Comparison of ENCODE assay signal across 9 cellular contexts in genomic region chr6:87151786-87152527, GRCh38. TPM values are rescaled to one million over a fixed set of nuclear protein-coding genes. Genes with fewer than 3 reads are reported as not detected.
DNase-seq lines count a peak whose midpoint lies in the region; ATAC-seq, FAIRE-seq and TF ChIP-seq lines count a peak whose summit lies in the region.
"Had no signal": no experiment of that assay in that cellular context is flagged by ENCODE, and none has a peak within 500 bp of the region (broad histone marks: within the 10 kb centered on the region; RNA-seq: fewer than 3 reads in every experiment).

No MANE protein-coding gene starts in this region.

- no peak for TF ChIP-seq POLR2A in endothelial cell of umbilical vein (IDR thresholded peaks at IDR 0.05; ENCODE audit: low read depth, low read length)

- no TSS peak for BruUV-seq in endothelial cell of umbilical vein (replicated peaks; lab: Mats Ljungman, UMichigan)

- peak; percentile 36 for ATAC-seq in HG03045 (IDR thresholded peaks at IDR 0.05; ENCODE audit: unreplicated experiment)

- POLR2A ChIA-PET in endothelial cell of umbilical vein (lab: Charles Lee), result no interaction called here

- peak in 1 of 2 donors; percentile 6 for TF ChIP-seq CTCF in endothelial cell of umbilical vein (IDR thresholded peaks at IDR 0.05; ENCODE audit: extremely low read depth in 1 of 2, insufficient read depth in 1 of 2, low read depth in 1 of 2, low read length in 2 of 2)

- peaks cover 20% of the 10 kb centered on the region for H3K79me2 ChIP-seq in endothelial cell of umbilical vein (ENCODE audit: control insufficient read depth, insufficient read depth, low read length)

- peak overlapping the region; percentile 89 for H2AFZ ChIP-seq in endothelial cell of umbilical vein (ENCODE audit: low read depth, low read length)

- peak overlapping the region; percentile 32 for H3K9ac ChIP-seq in endothelial cell of umbilical vein (replicated peaks; ENCODE audit: extremely low read depth, insufficient read depth, low read length)

- H3K36me3 ChIP-seq in endothelial cell of umbilical vein (ENCODE audit: control insufficient read depth in 2 of 2, extremely low read depth in 1 of 2, insufficient read depth in 2 of 2, low read length in 2 of 2), result no peaks in the 10 kb centered on the region

- intact Hi-C loops in endothelial cell of umbilical vein (cut with micrococcal nuclease), result loop anchor here (10.0 kb wide), 2 partner anchors 433 to 1933 kb away; partner anchors contain the start of genes PNRC1 and RARS2

- H3K4me1 ChIP-seq in endothelial cell of umbilical vein (ENCODE audit: control insufficient read depth, extremely low read depth, insufficient read depth, low read length) (peaks cover 33% of the 10 kb centered on the region), mononuclear cell (ENCODE audit: insufficient read depth, low read length) (peaks cover 31% of the 10 kb centered on the region)

- H3K27me3 ChIP-seq in endothelial cell of umbilical vein (ENCODE audit: control insufficient read depth in 2 of 2, insufficient read depth in 2 of 2, low read length in 2 of 2), result no peaks in the 10 kb centered on the region
- no peaks in the 10 kb centered on the region for H3K27me3 ChIP-seq in mononuclear cell (ENCODE audit: insufficient read depth, low read length)

- no peak for FAIRE-seq in endothelial cell of umbilical vein (lab: Jason Lieb, UNC)
- FAIRE-seq: A204.1 had no signal

- H3K27ac ChIP-seq in endothelial cell of umbilical vein (ENCODE audit: insufficient read depth, low read depth, low read length), result no peak overlapping the region

- CTCF ChIA-PET in endothelial cell of umbilical vein (lab: Charles Lee), result interaction anchor here (0.7 kb wide), 1 partner anchor 73 kb away, joined by 4 read pairs; no protein-coding TSS in a partner anchor

- H4K20me1 ChIP-seq in endothelial cell of umbilical vein (replicated peaks; ENCODE audit: control insufficient read depth, extremely low read depth, insufficient read depth, low read length), result no peaks in the 10 kb centered on the region

- dilution Hi-C loops in endothelial cell of umbilical vein (cut with MboI; ENCODE audit: extremely low pct_ligation_motif_present, low sequenced_read_pairs), result no loop called here

- H3K4me3 ChIP-seq in endothelial cell of umbilical vein (replicated peaks in 1 of 3; ENCODE audit: insufficient read depth in 1 of 3, low read depth in 1 of 3, low read length in 3 of 3) (peak overlapping the region; percentile 5 to 41 (median 24)), mononuclear cell (ENCODE audit: low read length) (peak overlapping the region; percentile 44)

- DNase-seq in NCI-H187 (lab: John Stamatoyannopoulos, UW) (peak; percentile 31 to 42), NCI-H187 treated with DMSO at 0.1 percent for 48 hours (lab: John Stamatoyannopoulos, UW) (no peak), NCI-H526 (lab: John Stamatoyannopoulos, UW) (peak; percentile 64 to 91), endothelial cell of umbilical vein (ENCODE audit: low read depth, low spot score) (peak; percentile 51)
- DNase-seq in activated CD8-positive, alpha-beta memory T cell treated with anti-CD3 and anti-CD28 coated beads, Interleukin-2, amount 50 U/mL, for 4 hours, result peak; percentile 75
- peak; percentile 20 to 48 for DNase-seq in stimulated activated CD8-positive, alpha-beta memory T cell treated with anti-CD3 and anti-CD28 coated beads, Interleukin-2, amount 100 ng/mL, for 1 hour (ENCODE audit: low read depth in 2 of 2)

- peak overlapping the region; percentile 45 for H3K4me2 ChIP-seq in endothelial cell of umbilical vein (ENCODE audit: insufficient read depth, low read length)

- no peaks in the 10 kb centered on the region for H3K9me1 ChIP-seq in endothelial cell of umbilical vein (replicated peaks; ENCODE audit: control insufficient read depth, extremely low read depth, insufficient read depth, low read length)

- H3K9me3 ChIP-seq in endothelial cell of umbilical vein (replicated peaks; ENCODE audit: control insufficient read depth, insufficient read depth, low read length) (no peaks in the 10 kb centered on the region), mononuclear cell (ENCODE audit: low read depth, low read length) (no peaks in the 10 kb centered on the region)

TF ChIP-seq in endothelial cell of umbilical vein, 7 proteins besides CTCF, POLR2A, EP300 and RAD21:
- TF ChIP-seq JUN (IDR thresholded peaks at IDR 0.05; ENCODE audit: borderline replicate concordance, insufficient read depth, insufficient read length, low read depth), result no peak
- TF ChIP-seq FOS (IDR thresholded peaks at IDR 0.05; ENCODE audit: borderline replicate concordance, insufficient read depth, low read length), result no peak
- TF ChIP-seq POLR2AphosphoS5 (IDR thresholded peaks at IDR 0.05; ENCODE audit: insufficient read depth, low read depth, low read length), result peak; percentile 55
- TF ChIP-seq GATA2 (IDR thresholded peaks at IDR 0.05; ENCODE audit: insufficient read depth, insufficient read length, low read depth, low read length), result no peak
- TF ChIP-seq EZH2 (IDR thresholded peaks at IDR 0.05; ENCODE audit: borderline replicate concordance, low read depth, low read length, severe bottlenecking), result no peak

RNA-seq across cellular contexts. Expression of gene ZNF292, which starts 3.4 kb away (rescaled TPM):
- total RNA-seq in endothelial cell of umbilical vein (23.8 and 24.9 TPM in 2 replicates), mononuclear cell (134 TPM)
- 3.2 and 3.5 TPM in 2 replicates for polyA plus RNA-seq in endothelial cell of umbilical vein
- 2.6 and 3.0 TPM in 2 replicates for polyA plus RNA-seq in endothelial cell of umbilical vein (2011; cell fraction: cytosol; rRNA removed)
- 32.3 and 42.4 TPM in 2 replicates for polyA plus RNA-seq in endothelial cell of umbilical vein (2011; cell fraction: nucleus; rRNA removed)
- 5.5 and 6.7 TPM in 2 replicates for polyA plus RNA-seq in endothelial cell of umbilical vein (2012)
- 35.7 and 38.7 TPM in 2 replicates for polyA minus RNA-seq in endothelial cell of umbilical vein
- 8.1 TPM for polyA minus RNA-seq in endothelial cell of umbilical vein (2011; cell fraction: cytosol; rRNA and poly(A)+ RNA removed)
- polyA minus RNA-seq in endothelial cell of umbilical vein (2011; cell fraction: nucleus; rRNA and poly(A)+ RNA removed), result 110 and 139 TPM in 2 replicates

RNA-seq across cellular contexts. Expression of gene CGA, which starts 57.1 kb away (rescaled TPM):
- total RNA-seq in endothelial cell of umbilical vein (not detected in 2 replicates), mononuclear cell (not detected)
- 0.10 TPM in 1 of 2 replicates, not detected in the other for polyA plus RNA-seq in endothelial cell of umbilical vein
- polyA plus RNA-seq in endothelial cell of umbilical vein (2011; cell fraction: cytosol; rRNA removed), result 0.25 and 0.32 TPM in 2 replicates
- 0.50 and 0.66 TPM in 2 replicates for polyA plus RNA-seq in endothelial cell of umbilical vein (2011; cell fraction: nucleus; rRNA removed)
- polyA plus RNA-seq in endothelial cell of umbilical vein (2012), result not detected in 2 replicates
- polyA minus RNA-seq in endothelial cell of umbilical vein, result not detected in 2 replicates
- 60.7 TPM for polyA minus RNA-seq in endothelial cell of umbilical vein (2011; cell fraction: cytosol; rRNA and poly(A)+ RNA removed)
- 3.2 and 4.5 TPM in 2 replicates for polyA minus RNA-seq in endothelial cell of umbilical vein (2011; cell fraction: nucleus; rRNA and poly(A)+ RNA removed)
